Comparison of ENCODE assay signal across 1 cellular context in genomic region chr16:30571444-30572322, GRCh38.
TF ChIP-seq lines count a peak whose summit lies in the region.

Gene ZNF688, minus strand, starts transcription at chr16:30571714. Its CDS starts 85 bp downstream, at chr16:30571629.

TF ChIP-seq in K562, 482 proteins besides CTCF, POLR2A, EP300 and RAD21 (continued from another document and continues in another):
- TF ChIP-seq FIP1L1 (IDR thresholded peaks at IDR 0.05; ENCODE audit: low read depth, low read length, poor library complexity, severe bottlenecking) (peak; percentile 55), RAD51 (IDR thresholded peaks at IDR 0.05; ENCODE audit: borderline replicate concordance, low read depth) (no peak), RBFOX2 (IDR thresholded peaks at IDR 0.05; ENCODE audit: low read depth, low read length) (peak; percentile 84), KAT7 (CRISPR knock-in tag; IDR thresholded peaks at IDR 0.05; ENCODE audit: borderline replicate concordance) (peak; percentile 28; the same call in 1 of the 2 replicates), ELF1 (tag; IDR thresholded peaks at IDR 0.05) (peak; percentile 88), NR2C1 (IDR thresholded peaks at IDR 0.05) (peak; percentile 95), NR2C1 (tag; IDR thresholded peaks at IDR 0.05) (peak; percentile 96), TEAD2 (tag; IDR thresholded peaks at IDR 0.05) (no peak), ZNF766 (CRISPR knock-in tag; conservative IDR thresholded peaks at IDR 0.05) (peak; percentile 86), PHF20 (IDR thresholded peaks at IDR 0.05; ENCODE audit: partially characterized antibody) (peak; percentile 46), KDM4B (IDR thresholded peaks at IDR 0.05; ENCODE audit: borderline replicate concordance in 2 of 2, low read depth in 1 of 2) (no peak), KDM2B (CRISPR knock-in tag; IDR thresholded peaks at IDR 0.05) (no peak), NRF1 (conservative IDR thresholded peaks at IDR 0.05 in 1 of 2, IDR thresholded peaks at IDR 0.05 in 1 of 2) (peak; percentile 57 to 71), ATF1 (CRISPR knock-in tag; IDR thresholded peaks at IDR 0.05) (no peak), ATF1 (tag; IDR thresholded peaks at IDR 0.05) (peak; percentile 96), ZBTB26 (CRISPR knock-in tag; IDR thresholded peaks at IDR 0.05) (no peak), PYGO2 (tag; IDR thresholded peaks at IDR 0.05) (no peak), MYBL2 (IDR thresholded peaks at IDR 0.05; ENCODE audit: low read depth) (peak; percentile 77), MYBL2 (CRISPR knock-in tag; IDR thresholded peaks at IDR 0.05; ENCODE audit: borderline replicate concordance) (no peak), ZNF175 (CRISPR knock-in tag; IDR thresholded peaks at IDR 0.05; ENCODE audit: low read depth) (no peak), ZFX (CRISPR knock-in tag; IDR thresholded peaks at IDR 0.05) (peak; percentile 86), STAG1 (CRISPR knock-in tag; IDR thresholded peaks at IDR 0.05; ENCODE audit: borderline replicate concordance) (no peak), MEF2D (tag; conservative IDR thresholded peaks at IDR 0.05; ENCODE audit: low read depth) (0 out of 2 replicates have a peak, but pooled peaks have one; percentile 47), ZBTB8A (IDR thresholded peaks at IDR 0.05; ENCODE audit: partially characterized antibody) (no peak), RBM22 (IDR thresholded peaks at IDR 0.05; ENCODE audit: low read depth, low read length, poor library complexity, severe bottlenecking) (no peak), SMARCB1 (IDR thresholded peaks at IDR 0.05; ENCODE audit: insufficient read length, low read depth) (no peak), ERF (CRISPR knock-in tag; IDR thresholded peaks at IDR 0.05) (no peak), MEIS2 (IDR thresholded peaks at IDR 0.05; ENCODE audit: partially characterized antibody) (peak; percentile 86), ZNF263 (CRISPR knock-in tag; IDR thresholded peaks at IDR 0.05; ENCODE audit: borderline replicate concordance) (peak; percentile 63), ZNF780A (CRISPR knock-in tag; IDR thresholded peaks at IDR 0.05) (no peak), EP400 (IDR thresholded peaks at IDR 0.05) (peak; percentile 89), POLR2AphosphoS5 (IDR thresholded peaks at IDR 0.05; ENCODE audit: control insufficient read depth, insufficient read depth, low read depth, low read length) (peak; percentile 46; the same call in 1 of the 2 replicates), CTBP1 (IDR thresholded peaks at IDR 0.05; ENCODE audit: borderline replicate concordance) (peak; percentile 11; the same call in 1 of the 2 replicates), ZNF197 (CRISPR knock-in tag; IDR thresholded peaks at IDR 0.05; ENCODE audit: low read depth) (peak; percentile 97), ASH1L (IDR thresholded peaks at IDR 0.05; ENCODE audit: borderline replicate concordance, low read depth, partially characterized antibody) (peak; percentile 93), ZBTB12 (CRISPR knock-in tag; IDR thresholded peaks at IDR 0.05) (peak; percentile 63), L3MBTL2 (IDR thresholded peaks at IDR 0.05) (peak; percentile 61), MXD1 (CRISPR knock-in tag; IDR thresholded peaks at IDR 0.05; ENCODE audit: borderline replicate concordance, poor library complexity, severe bottlenecking) (no peak), BRD9 (IDR thresholded peaks at IDR 0.05; ENCODE audit: low read depth, partially characterized antibody) (peak; percentile 67), TAF9B (IDR thresholded peaks at IDR 0.05; ENCODE audit: partially characterized antibody) (peak; percentile 73), SMAD4 (CRISPR knock-in tag; conservative IDR thresholded peaks at IDR 0.05) (peak; percentile 35; the same call in 1 of the 2 replicates), HDAC2 (IDR thresholded peaks at IDR 0.05) (peak; percentile 76; the same call in 1 of the 2 replicates), E2F3 (CRISPR knock-in tag; IDR thresholded peaks at IDR 0.05) (0 out of 2 replicates have a peak, but pooled peaks have one; percentile 59), HMG20A (CRISPR knock-in tag; conservative IDR thresholded peaks at IDR 0.05) (no peak), ZNF589 (CRISPR knock-in tag; IDR thresholded peaks at IDR 0.05; ENCODE audit: low read depth) (no peak), MTA2 (IDR thresholded peaks at IDR 0.05; ENCODE audit: low read depth) (no peak), FOSL1 (tag; conservative IDR thresholded peaks at IDR 0.05) (no peak), ZFP36 (IDR thresholded peaks at IDR 0.05; ENCODE audit: low read depth, low read length, partially characterized antibody) (no peak), SUPT5H (IDR thresholded peaks at IDR 0.05) (peak; percentile 61), SIN3B (IDR thresholded peaks at IDR 0.05; ENCODE audit: low read depth) (peak; percentile 67), TFAM (CRISPR knock-in tag; conservative IDR thresholded peaks at IDR 0.05) (no peak), TAF7 (tag; IDR thresholded peaks at IDR 0.05) (peak; percentile 48; the same call in 1 of the 2 replicates)
- TF ChIP-seq, protein P1, sequence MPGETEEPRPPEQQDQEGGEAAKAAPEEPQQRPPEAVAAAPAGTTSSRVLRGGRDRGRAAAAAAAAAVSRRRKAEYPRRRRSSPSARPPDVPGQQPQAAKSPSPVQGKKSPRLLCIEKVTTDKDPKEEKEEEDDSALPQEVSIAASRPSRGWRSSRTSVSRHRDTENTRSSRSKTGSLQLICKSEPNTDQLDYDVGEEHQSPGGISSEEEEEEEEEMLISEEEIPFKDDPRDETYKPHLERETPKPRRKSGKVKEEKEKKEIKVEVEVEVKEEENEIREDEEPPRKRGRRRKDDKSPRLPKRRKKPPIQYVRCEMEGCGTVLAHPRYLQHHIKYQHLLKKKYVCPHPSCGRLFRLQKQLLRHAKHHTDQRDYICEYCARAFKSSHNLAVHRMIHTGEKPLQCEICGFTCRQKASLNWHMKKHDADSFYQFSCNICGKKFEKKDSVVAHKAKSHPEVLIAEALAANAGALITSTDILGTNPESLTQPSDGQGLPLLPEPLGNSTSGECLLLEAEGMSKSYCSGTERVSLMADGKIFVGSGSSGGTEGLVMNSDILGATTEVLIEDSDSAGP (CRISPR knock-in tag; IDR thresholded peaks at IDR 0.05): no peak
- TF ChIP-seq, protein P2, sequence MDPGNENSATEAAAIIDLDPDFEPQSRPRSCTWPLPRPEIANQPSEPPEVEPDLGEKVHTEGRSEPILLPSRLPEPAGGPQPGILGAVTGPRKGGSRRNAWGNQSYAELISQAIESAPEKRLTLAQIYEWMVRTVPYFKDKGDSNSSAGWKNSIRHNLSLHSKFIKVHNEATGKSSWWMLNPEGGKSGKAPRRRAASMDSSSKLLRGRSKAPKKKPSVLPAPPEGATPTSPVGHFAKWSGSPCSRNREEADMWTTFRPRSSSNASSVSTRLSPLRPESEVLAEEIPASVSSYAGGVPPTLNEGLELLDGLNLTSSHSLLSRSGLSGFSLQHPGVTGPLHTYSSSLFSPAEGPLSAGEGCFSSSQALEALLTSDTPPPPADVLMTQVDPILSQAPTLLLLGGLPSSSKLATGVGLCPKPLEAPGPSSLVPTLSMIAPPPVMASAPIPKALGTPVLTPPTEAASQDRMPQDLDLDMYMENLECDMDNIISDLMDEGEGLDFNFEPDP (CRISPR knock-in tag; IDR thresholded peaks at IDR 0.05): no peak
- TF ChIP-seq, protein P3, sequence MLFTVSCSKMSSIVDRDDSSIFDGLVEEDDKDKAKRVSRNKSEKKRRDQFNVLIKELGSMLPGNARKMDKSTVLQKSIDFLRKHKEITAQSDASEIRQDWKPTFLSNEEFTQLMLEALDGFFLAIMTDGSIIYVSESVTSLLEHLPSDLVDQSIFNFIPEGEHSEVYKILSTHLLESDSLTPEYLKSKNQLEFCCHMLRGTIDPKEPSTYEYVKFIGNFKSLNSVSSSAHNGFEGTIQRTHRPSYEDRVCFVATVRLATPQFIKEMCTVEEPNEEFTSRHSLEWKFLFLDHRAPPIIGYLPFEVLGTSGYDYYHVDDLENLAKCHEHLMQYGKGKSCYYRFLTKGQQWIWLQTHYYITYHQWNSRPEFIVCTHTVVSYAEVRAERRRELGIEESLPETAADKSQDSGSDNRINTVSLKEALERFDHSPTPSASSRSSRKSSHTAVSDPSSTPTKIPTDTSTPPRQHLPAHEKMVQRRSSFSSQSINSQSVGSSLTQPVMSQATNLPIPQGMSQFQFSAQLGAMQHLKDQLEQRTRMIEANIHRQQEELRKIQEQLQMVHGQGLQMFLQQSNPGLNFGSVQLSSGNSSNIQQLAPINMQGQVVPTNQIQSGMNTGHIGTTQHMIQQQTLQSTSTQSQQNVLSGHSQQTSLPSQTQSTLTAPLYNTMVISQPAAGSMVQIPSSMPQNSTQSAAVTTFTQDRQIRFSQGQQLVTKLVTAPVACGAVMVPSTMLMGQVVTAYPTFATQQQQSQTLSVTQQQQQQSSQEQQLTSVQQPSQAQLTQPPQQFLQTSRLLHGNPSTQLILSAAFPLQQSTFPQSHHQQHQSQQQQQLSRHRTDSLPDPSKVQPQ (CRISPR knock-in tag; IDR thresholded peaks at IDR 0.05; ENCODE audit: borderline replicate concordance): no peak
- TF ChIP-seq, protein P4, sequence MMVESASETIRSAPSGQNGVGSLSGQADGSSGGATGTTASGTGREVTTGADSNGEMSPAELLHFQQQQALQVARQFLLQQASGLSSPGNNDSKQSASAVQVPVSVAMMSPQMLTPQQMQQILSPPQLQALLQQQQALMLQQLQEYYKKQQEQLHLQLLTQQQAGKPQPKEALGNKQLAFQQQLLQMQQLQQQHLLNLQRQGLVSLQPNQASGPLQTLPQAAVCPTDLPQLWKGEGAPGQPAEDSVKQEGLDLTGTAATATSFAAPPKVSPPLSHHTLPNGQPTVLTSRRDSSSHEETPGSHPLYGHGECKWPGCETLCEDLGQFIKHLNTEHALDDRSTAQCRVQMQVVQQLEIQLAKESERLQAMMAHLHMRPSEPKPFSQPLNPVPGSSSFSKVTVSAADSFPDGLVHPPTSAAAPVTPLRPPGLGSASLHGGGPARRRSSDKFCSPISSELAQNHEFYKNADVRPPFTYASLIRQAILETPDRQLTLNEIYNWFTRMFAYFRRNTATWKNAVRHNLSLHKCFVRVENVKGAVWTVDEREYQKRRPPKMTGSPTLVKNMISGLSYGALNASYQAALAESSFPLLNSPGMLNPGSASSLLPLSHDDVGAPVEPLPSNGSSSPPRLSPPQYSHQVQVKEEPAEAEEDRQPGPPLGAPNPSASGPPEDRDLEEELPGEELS (CRISPR knock-in tag; IDR thresholded peaks at IDR 0.05; ENCODE audit: borderline replicate concordance): no peak
- TF ChIP-seq, protein P5, sequence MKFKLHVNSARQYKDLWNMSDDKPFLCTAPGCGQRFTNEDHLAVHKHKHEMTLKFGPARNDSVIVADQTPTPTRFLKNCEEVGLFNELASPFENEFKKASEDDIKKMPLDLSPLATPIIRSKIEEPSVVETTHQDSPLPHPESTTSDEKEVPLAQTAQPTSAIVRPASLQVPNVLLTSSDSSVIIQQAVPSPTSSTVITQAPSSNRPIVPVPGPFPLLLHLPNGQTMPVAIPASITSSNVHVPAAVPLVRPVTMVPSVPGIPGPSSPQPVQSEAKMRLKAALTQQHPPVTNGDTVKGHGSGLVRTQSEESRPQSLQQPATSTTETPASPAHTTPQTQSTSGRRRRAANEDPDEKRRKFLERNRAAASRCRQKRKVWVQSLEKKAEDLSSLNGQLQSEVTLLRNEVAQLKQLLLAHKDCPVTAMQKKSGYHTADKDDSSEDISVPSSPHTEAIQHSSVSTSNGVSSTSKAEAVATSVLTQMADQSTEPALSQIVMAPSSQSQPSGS (CRISPR knock-in tag; IDR thresholded peaks at IDR 0.05): no peak
- TF ChIP-seq, protein P6, sequence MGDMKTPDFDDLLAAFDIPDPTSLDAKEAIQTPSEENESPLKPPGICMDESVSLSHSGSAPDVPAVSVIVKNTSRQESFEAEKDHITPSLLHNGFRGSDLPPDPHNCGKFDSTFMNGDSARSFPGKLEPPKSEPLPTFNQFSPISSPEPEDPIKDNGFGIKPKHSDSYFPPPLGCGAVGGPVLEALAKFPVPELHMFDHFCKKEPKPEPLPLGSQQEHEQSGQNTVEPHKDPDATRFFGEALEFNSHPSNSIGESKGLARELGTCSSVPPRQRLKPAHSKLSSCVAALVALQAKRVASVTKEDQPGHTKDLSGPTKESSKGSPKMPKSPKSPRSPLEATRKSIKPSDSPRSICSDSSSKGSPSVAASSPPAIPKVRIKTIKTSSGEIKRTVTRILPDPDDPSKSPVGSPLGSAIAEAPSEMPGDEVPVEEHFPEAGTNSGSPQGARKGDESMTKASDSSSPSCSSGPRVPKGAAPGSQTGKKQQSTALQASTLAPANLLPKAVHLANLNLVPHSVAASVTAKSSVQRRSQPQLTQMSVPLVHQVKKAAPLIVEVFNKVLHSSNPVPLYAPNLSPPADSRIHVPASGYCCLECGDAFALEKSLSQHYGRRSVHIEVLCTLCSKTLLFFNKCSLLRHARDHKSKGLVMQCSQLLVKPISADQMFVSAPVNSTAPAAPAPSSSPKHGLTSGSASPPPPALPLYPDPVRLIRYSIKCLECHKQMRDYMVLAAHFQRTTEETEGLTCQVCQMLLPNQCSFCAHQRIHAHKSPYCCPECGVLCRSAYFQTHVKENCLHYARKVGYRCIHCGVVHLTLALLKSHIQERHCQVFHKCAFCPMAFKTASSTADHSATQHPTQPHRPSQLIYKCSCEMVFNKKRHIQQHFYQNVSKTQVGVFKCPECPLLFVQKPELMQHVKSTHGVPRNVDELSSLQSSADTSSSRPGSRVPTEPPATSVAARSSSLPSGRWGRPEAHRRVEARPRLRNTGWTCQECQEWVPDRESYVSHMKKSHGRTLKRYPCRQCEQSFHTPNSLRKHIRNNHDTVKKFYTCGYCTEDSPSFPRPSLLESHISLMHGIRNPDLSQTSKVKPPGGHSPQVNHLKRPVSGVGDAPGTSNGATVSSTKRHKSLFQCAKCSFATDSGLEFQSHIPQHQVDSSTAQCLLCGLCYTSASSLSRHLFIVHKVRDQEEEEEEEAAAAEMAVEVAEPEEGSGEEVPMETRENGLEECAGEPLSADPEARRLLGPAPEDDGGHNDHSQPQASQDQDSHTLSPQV (IDR thresholded peaks at IDR 0.05): peak; percentile 80
